ENCODE assay signal across 23 cellular contexts in genomic region chr10:73238990-73239566, GRCh38. TPM values are rescaled to one million over a fixed set of nuclear protein-coding genes. Genes with fewer than 3 reads are reported as not detected.
DNase-seq lines count a peak whose midpoint lies in the region; ATAC-seq, FAIRE-seq and TF ChIP-seq lines count a peak whose summit lies in the region.
"Had no signal": no experiment of that assay in that cellular context is flagged by ENCODE, and none has a peak within 500 bp of the region (broad histone marks: within the 10 kb centered on the region; RNA-seq: fewer than 3 reads in every experiment).

No MANE protein-coding gene starts in this region.

- H3K4me2 ChIP-seq in GM12878 (ENCODE audit: control insufficient read depth, insufficient read depth) (no peak overlapping the region), H1 (ENCODE audit: insufficient read depth in 1 of 2, low read depth in 2 of 2, low read length in 2 of 2) (no peak overlapping the region)
- H3K4me2 ChIP-seq: A549, BLaER1 had no signal

- no peak overlapping the region for H2BK120ac ChIP-seq in H1 (replicated peaks; ENCODE audit: low read depth, low read length)

- in situ Hi-C loops in GM12878 (cut with MboI), result no loop called here

- H3K27ac ChIP-seq in GM12878 (ENCODE audit: control insufficient read depth, insufficient read depth) (no peak overlapping the region), H1 (ENCODE audit: low read depth, low read length) (no peak overlapping the region)
- H3K27ac ChIP-seq: 22Rv1, A549, BLaER1 had no signal

- no peak overlapping the region for H3K23ac ChIP-seq in H1 (ENCODE audit: insufficient read length)

- H3K36me3 ChIP-seq in GM12878 (ENCODE audit: control insufficient read depth in 2 of 2, insufficient read depth in 2 of 2, low read length in 1 of 2) (peaks cover 1 to 24% of the 10 kb centered on the region in 2 experiments), H1 (ENCODE audit: control insufficient read depth in 2 of 4, insufficient read depth in 4 of 4, low read length in 3 of 4) (peaks cover 15 to 79% (median 44%) of the 10 kb centered on the region in 4 experiments)

- H3K9me3 ChIP-seq in GM12878 (replicated peaks; ENCODE audit: control insufficient read depth, insufficient read depth, low read length) (no peaks in the 10 kb centered on the region), H1 (ENCODE audit: insufficient read depth in 2 of 2, low read depth in 1 of 2, low read length in 1 of 2) (no peaks in the 10 kb centered on the region)
- H3K9me3 ChIP-seq: A549, BE2C, BLaER1, Caco-2 had no signal

- peaks cover 49% of the 10 kb centered on the region for H3K36me3 Mint-ChIP-seq in activated CD4-positive, alpha-beta T cell treated with anti-CD3 and anti-CD28 coated beads, Interleukin-2, amount 10 ng/mL, durations not matched to agents 7 days and 5 days (ENCODE audit: low read depth)
- peaks cover 31% of the 10 kb centered on the region for H3K36me3 Mint-ChIP-seq in activated naive CD8-positive, alpha-beta T cell treated with anti-CD3 and anti-CD28 coated beads for 36 hours
- H3K36me3 Mint-ChIP-seq in nephron progenitor cell (ENCODE audit: low read depth), result peaks cover 58% of the 10 kb centered on the region

- no peak overlapping the region for H3K14ac ChIP-seq in H1 (ENCODE audit: insufficient read length)

- H4K91ac ChIP-seq in H1 (replicated peaks; ENCODE audit: insufficient read length, low read length), result no peak overlapping the region

- WGBS in GM12878 (ENCODE audit: insufficient coverage, insufficient replicate concordance, low lambda C conversion rate, missing lambda C conversion rate), result 92% methylated on average over 5 of the region's 5 CpGs
- 88% methylated on average over 5 of the region's 5 CpGs; no CpG with 5 or more reads in 1 of the 2 experiments for WGBS in H1 (ENCODE audit: extremely low coverage in 1 of 2, insufficient coverage in 1 of 2, insufficient read length in 1 of 2, insufficient replicate concordance in 2 of 2, low coverage in 1 of 2, low lambda C conversion rate in 2 of 2, missing lambda C conversion rate in 1 of 2), 2 experiments

- no peak for FAIRE-seq in GM12878 (lab: Jason Lieb, UNC)
- FAIRE-seq in H1 (lab: Jason Lieb, UNC), result no peak
- FAIRE-seq: A549, D721Med, G401.6, GM19239 had no signal

- H2AK5ac ChIP-seq in H1 (ENCODE audit: low read depth, low read length), result no peak overlapping the region

- no peak overlapping the region for H3K4ac ChIP-seq in H1 (replicated peaks; ENCODE audit: insufficient read length, low read depth, low read length)

- no peaks in the 10 kb centered on the region for H3K27me3 ChIP-seq in GM12878 (replicated peaks in 1 of 2; ENCODE audit: control insufficient read depth in 2 of 2, insufficient read depth in 2 of 2, low read length in 1 of 2)
- no peaks in the 10 kb centered on the region for H3K27me3 ChIP-seq in H1 (replicated peaks in 1 of 4; ENCODE audit: control insufficient read depth in 3 of 4, extremely low read depth in 1 of 4, insufficient read depth in 3 of 4, low read length in 3 of 4)
- H3K27me3 ChIP-seq: BE2C, BLaER1 had no signal

- DNase-seq in activated CD4-positive, alpha-beta T cell treated with anti-CD3 and anti-CD28 coated beads, Interleukin-2, amount 10 ng/mL, durations not matched to agents 7 days and 5 days, result no peak
- no peak for DNase-seq in activated CD4-positive, alpha-beta T cell treated with anti-CD3 and anti-CD28 coated beads for 4 hours
- DNase-seq in GM12878 (ENCODE audit: low read depth, low spot score) (no peak), H1 (ENCODE audit: low read depth in 1 of 2, low spot score in 2 of 2) (no peak), nephron progenitor cell (no peak)
- DNase-seq in activated naive CD8-positive, alpha-beta T cell treated with anti-CD3 and anti-CD28 coated beads for 36 hours, result no peak
- DNase-seq: BE2C; C1 segment of cervical spinal cord; Caco-2; Calu3; CD4-positive, alpha-beta memory T cell; CD4-positive, CD25-positive, alpha-beta regulatory T cell; CD8-positive, alpha-beta memory T cell; DMS79 treated with DMSO at 0.1 percent for 48 hours; GF-D8 had no signal

- CTCF ChIA-PET in activated CD4-positive, alpha-beta T cell treated with anti-CD3 and anti-CD28 coated beads, Interleukin-2, amount 10 ng/mL, durations not matched to agents 7 days and 5 days (lab: Charles Lee), result interaction anchor here (0.6 kb wide), 1 partner anchor 11 kb away, joined by 4 read pairs; no protein-coding TSS in a partner anchor
- CTCF ChIA-PET in GM12878 (lab: Yijun Ruan, JAX), result no interaction called here
- CTCF ChIA-PET in H1 (lab: Charles Lee; ENCODE audit: partially characterized antibody), result no interaction called here

- no peaks in the 10 kb centered on the region for H3K79me1 ChIP-seq in H1 (ENCODE audit: low read depth, low read length)

- TF ChIP-seq POLR2A in GM12878 (IDR thresholded peaks at IDR 0.05; ENCODE audit: low read depth, low read length), result no peak
- no peak for TF ChIP-seq POLR2A in H1 (IDR thresholded peaks at IDR 0.05; ENCODE audit: control extremely low read depth in 1 of 2, low read depth in 2 of 2, low read length in 2 of 2)

- no peaks in the 10 kb centered on the region for H3K27me3 Mint-ChIP-seq in activated CD4-positive, alpha-beta T cell treated with anti-CD3 and anti-CD28 coated beads, Interleukin-2, amount 10 ng/mL, durations not matched to agents 7 days and 5 days
- H3K27me3 Mint-ChIP-seq in activated naive CD8-positive, alpha-beta T cell treated with anti-CD3 and anti-CD28 coated beads for 36 hours, result no peaks in the 10 kb centered on the region
- no peaks in the 10 kb centered on the region for H3K27me3 Mint-ChIP-seq in nephron progenitor cell (ENCODE audit: low read depth, poor library complexity)
- H3K27me3 Mint-ChIP-seq: CD4-positive, alpha-beta memory T cell; CD4-positive, CD25-positive, alpha-beta regulatory T cell; CD8-positive, alpha-beta memory T cell had no signal

- RAD21 ChIA-PET in GM12878 (lab: Charles Lee; ENCODE audit: unreplicated experiment), result no interaction called here

- no TSS peak for BruUV-seq in GM12878 (replicated peaks; lab: Mats Ljungman, UMichigan)

- H2AFZ ChIP-seq in GM12878 (ENCODE audit: control insufficient read depth, low read depth, low read length), result no peak overlapping the region
- no peak overlapping the region for H2AFZ ChIP-seq in H1 (ENCODE audit: low read length)

- intact Hi-C loops in GM12878 (cut with micrococcal nuclease; ENCODE audit: unreplicated experiment), result no loop called here

- H2BK15ac ChIP-seq in H1 (ENCODE audit: low read length), result no peak overlapping the region

- no peaks in the 10 kb centered on the region for H3K23me2 ChIP-seq in H1 (ENCODE audit: low read depth, low read length)

- no peak overlapping the region for H4K5ac ChIP-seq in H1 (ENCODE audit: insufficient read length, low read depth, low read length)

- ATAC-seq in GM12878, result no peak
- no peak for ATAC-seq in SK-N-SH treated with all-trans-retinoic acid at 6 μM for 48 hours
- ATAC-seq: A549 had no signal

- no peak for TF ChIP-seq CTCF in GM12878 (IDR thresholded peaks at IDR 0.05 in 2 of 3, conservative IDR thresholded peaks at IDR 0.05 in 1 of 3; ENCODE audit: control insufficient read depth in 2 of 3, extremely low read depth in 1 of 3, insufficient read depth in 1 of 3, low read depth in 3 of 3, low read length in 3 of 3)
- no peak for TF ChIP-seq CTCF in H1 (IDR thresholded peaks at IDR 0.05; ENCODE audit: control extremely low read depth in 1 of 3, insufficient read depth in 1 of 3, low read depth in 1 of 3, low read length in 3 of 3)
- no peak for TF ChIP-seq CTCF in nephron progenitor cell (IDR thresholded peaks at IDR 0.05)

- SMC1A ChIA-PET in GM12878 (lab: Charles Lee; ENCODE audit: uncharacterized antibody, unreplicated experiment), result no interaction called here

- TF ChIP-seq RAD21 in GM12878 (IDR thresholded peaks at IDR 0.05; ENCODE audit: insufficient read depth, low read depth, low read length), result no peak
- TF ChIP-seq RAD21 in H1 (IDR thresholded peaks at IDR 0.05 in 1 of 2, conservative IDR thresholded peaks at IDR 0.05 in 1 of 2; ENCODE audit: low read depth in 2 of 2, low read length in 2 of 2), result no peak

- no peak overlapping the region for H2BK5ac ChIP-seq in H1 (ENCODE audit: low read depth, low read length)

- H3K4me1 ChIP-seq in GM12878 (ENCODE audit: control insufficient read depth, insufficient read depth, low read length), result no peaks in the 10 kb centered on the region
- no peaks in the 10 kb centered on the region for H3K4me1 ChIP-seq in H1 (replicated peaks in 1 of 4; ENCODE audit: control insufficient read depth in 3 of 4, insufficient read depth in 4 of 4, low read length in 3 of 4)
- H3K4me1 ChIP-seq: BE2C, Caco-2 had no signal

- no peak overlapping the region for H3K4me3 ChIP-seq in GM12878
- H3K4me3 ChIP-seq in H1 (ENCODE audit: extremely low read depth in 1 of 4, insufficient read depth in 2 of 4, low read depth in 3 of 4, low read length in 4 of 4), result no peak overlapping the region
- H3K4me3 ChIP-seq: A549, BLaER1 had no signal

- H3K4me3 Mint-ChIP-seq in activated CD4-positive, alpha-beta T cell treated with anti-CD3 and anti-CD28 coated beads, Interleukin-2, amount 10 ng/mL, durations not matched to agents 7 days and 5 days, result no peak overlapping the region
- no peak overlapping the region for H3K4me3 Mint-ChIP-seq in activated naive CD8-positive, alpha-beta T cell treated with anti-CD3 and anti-CD28 coated beads for 36 hours
- no peak overlapping the region for H3K4me3 Mint-ChIP-seq in nephron progenitor cell
- H3K4me3 Mint-ChIP-seq: CD14-positive monocyte; CD4-positive, alpha-beta memory T cell; CD4-positive, CD25-positive, alpha-beta regulatory T cell; CD8-positive, alpha-beta memory T cell had no signal

- H3K18ac ChIP-seq in H1 (ENCODE audit: extremely low read depth, low read length), result no peak overlapping the region

- peak overlapping the region; percentile 9 for H3K27ac Mint-ChIP-seq in activated CD4-positive, alpha-beta T cell treated with anti-CD3 and anti-CD28 coated beads, Interleukin-2, amount 10 ng/mL, durations not matched to agents 7 days and 5 days
- no peak overlapping the region for H3K27ac Mint-ChIP-seq in activated naive CD8-positive, alpha-beta T cell treated with anti-CD3 and anti-CD28 coated beads for 36 hours
- H3K27ac Mint-ChIP-seq in nephron progenitor cell, result no peak overlapping the region
- H3K27ac Mint-ChIP-seq: CD14-positive monocyte had no signal

- POLR2A ChIA-PET in activated CD4-positive, alpha-beta T cell treated with anti-CD3 and anti-CD28 coated beads, Interleukin-2, amount 10 ng/mL, durations not matched to agents 7 days and 5 days (lab: Charles Lee), result interaction anchor here (0.8 kb wide), 1 partner anchor 8 kb away, joined by 3 read pairs; the partner anchor contains the start of gene DNAJC9
- POLR2A ChIA-PET in GM12878 (lab: Charles Lee) (interaction anchor here (0.7 kb wide), 1 partner anchor 41 kb away, joined by 3 read pairs; no protein-coding TSS in a partner anchor), H1 (lab: Charles Lee; ENCODE audit: partially characterized antibody) (interaction anchor here (1.0 to 5.8 kb wide), 6 partner anchors 8 to 104 kb away, joined by 3 to 45 read pairs (median 6); partner anchors contain the start of genes DNAJC9 and MRPS16)

- H4K8ac ChIP-seq in H1 (ENCODE audit: extremely low read depth, insufficient read depth, low read length), result no peak overlapping the region

- no peak overlapping the region for H3K9ac ChIP-seq in GM12878 (ENCODE audit: control insufficient read depth, insufficient read depth, low read length)
- no peak overlapping the region for H3K9ac ChIP-seq in H1 (replicated peaks in 1 of 4; ENCODE audit: extremely low read depth in 1 of 4, low read depth in 3 of 4, low read length in 3 of 4)
- H3K9ac ChIP-seq: BLaER1 had no signal

- H3K9me3 Mint-ChIP-seq in activated CD4-positive, alpha-beta T cell treated with anti-CD3 and anti-CD28 coated beads, Interleukin-2, amount 10 ng/mL, durations not matched to agents 7 days and 5 days, result no peaks in the 10 kb centered on the region
- no peaks in the 10 kb centered on the region for H3K9me3 Mint-ChIP-seq in activated naive CD8-positive, alpha-beta T cell treated with anti-CD3 and anti-CD28 coated beads for 36 hours
- no peaks in the 10 kb centered on the region for H3K9me3 Mint-ChIP-seq in nephron progenitor cell
- H3K9me3 Mint-ChIP-seq: CD14-positive monocyte; CD4-positive, alpha-beta memory T cell; CD4-positive, CD25-positive, alpha-beta regulatory T cell; CD8-positive, alpha-beta memory T cell had no signal

- H3K79me2 ChIP-seq in GM12878 (ENCODE audit: control insufficient read depth, insufficient read depth, low read length) (peaks cover 11% of the 10 kb centered on the region), H1 (ENCODE audit: control insufficient read depth in 1 of 2, insufficient read depth in 2 of 2, low read length in 2 of 2) (peaks cover under 1 to 4% of the 10 kb centered on the region in 2 experiments; a peak in 1 of 4 replicates)

- no peak overlapping the region for H2BK12ac ChIP-seq in H1 (ENCODE audit: low read depth, low read length)

- peaks cover 26% of the 10 kb centered on the region for H3K4me1 Mint-ChIP-seq in activated CD4-positive, alpha-beta T cell treated with anti-CD3 and anti-CD28 coated beads, Interleukin-2, amount 10 ng/mL, durations not matched to agents 7 days and 5 days
- H3K4me1 Mint-ChIP-seq in activated naive CD8-positive, alpha-beta T cell treated with anti-CD3 and anti-CD28 coated beads for 36 hours, result peaks cover 17% of the 10 kb centered on the region
- H3K4me1 Mint-ChIP-seq in nephron progenitor cell, result peaks cover 7% of the 10 kb centered on the region

- H2BK20ac ChIP-seq in H1 (ENCODE audit: low read length), result no peak overlapping the region

- no peak overlapping the region for H3K56ac ChIP-seq in H1 (replicated peaks; ENCODE audit: insufficient read length, low read depth, low read length)

- no peak for TF ChIP-seq EP300 in GM12878 (IDR thresholded peaks at IDR 0.05; ENCODE audit: borderline replicate concordance in 1 of 2, control insufficient read depth in 1 of 2, low read depth in 2 of 2, low read length in 2 of 2)
- no peak for TF ChIP-seq EP300 in H1 (IDR thresholded peaks at IDR 0.05; ENCODE audit: borderline replicate concordance in 1 of 2, low read depth in 2 of 2, low read length in 2 of 2)

- H4K20me1 ChIP-seq in GM12878 (ENCODE audit: control insufficient read depth, insufficient read depth) (no peaks in the 10 kb centered on the region), H1 (replicated peaks in 1 of 2; ENCODE audit: control insufficient read depth in 1 of 2, insufficient read depth in 2 of 2, low read length in 2 of 2) (peaks cover 2 to 4% of the 10 kb centered on the region in 2 experiments)
- H4K20me1 ChIP-seq: BLaER1 had no signal

RNA-seq across cellular contexts. Expression of gene DNAJC9, which starts 8.0 kb away (rescaled TPM):
- 10 to 100 TPM; 54.8 to 63.6 TPM for total RNA-seq in activated CD4-positive, alpha-beta T cell treated with anti-CD3 and anti-CD28 coated beads, Interleukin-2, amount 10 ng/mL, durations not matched to agents 7 days and 5 days
- total RNA-seq in GM12878 (2013; cell fraction: nucleolus; rRNA removed), result 83.2 and 90.8 TPM in 2 replicates
- total RNA-seq in GM12878 (2014; rRNA removed) (50.2 and 51.5 TPM in 2 replicates), GM12878 (2014; rRNA removed; fragmentation: Illumina TruSeq; extraction: Trizol) (46.3 and 51.2 TPM in 2 replicates), GM12878 (2021) (38.4 and 41.6 TPM in 2 replicates)
- polyA plus RNA-seq in GM12878 (2011; ENCODE audit: low read depth), result 20.1 TPM
- polyA plus RNA-seq in GM12878 (2011; rRNA removed) (33.6 and 40.6 TPM in 2 replicates), GM12878 (2014; fragmentation: Illumina TruSeq; extraction: Trizol) (42.0 and 43.6 TPM in 2 replicates), GM12878 (2014; fragmentation: Nextera tagmentation; extraction: Ambion mirVana) (10 to 100 TPM; 15.0 to 16.0 TPM), GM12878 (2014; rRNA removed) (35.7 and 38.2 TPM in 2 replicates), GM12878 (2016; fragmentation: Nextera tagmentation; extraction: Ambion mirVana) (10 to 100 TPM; 71.9 to 72.9 TPM), H1 (2011; rRNA removed) (22.9 and 26.0 TPM in 2 replicates)
- polyA plus RNA-seq in GM12878 (2011; cell fraction: cytosol; rRNA removed), result 26.8 and 28.1 TPM in 2 replicates
- polyA plus RNA-seq in GM12878 (2011; cell fraction: nucleus; rRNA removed), result 34.6 and 42.4 TPM in 2 replicates
- polyA plus RNA-seq in GM12878 (2012), result 16.9 and 21.9 TPM in 2 replicates
- 26.4 and 37.1 TPM in 2 replicates for polyA minus RNA-seq in GM12878 (2011; rRNA and poly(A)+ RNA removed)
- 9.8 and 12.8 TPM in 2 replicates for polyA minus RNA-seq in GM12878 (2011; cell fraction: cytosol; rRNA and poly(A)+ RNA removed)
- 20.8 and 35.8 TPM in 2 replicates for polyA minus RNA-seq in GM12878 (2011; cell fraction: nucleus; rRNA and poly(A)+ RNA removed)
- 29.2 and 32.2 TPM in 2 replicates for total RNA-seq in H1 (2021; fragmentation: NEBNext Ultra II Directional; extraction: Animal tissue kit (Norgen Biotek cat#: 25700))
- polyA plus RNA-seq in H1 (2011; cell fraction: cytosol; rRNA removed), result 29.0 TPM
- polyA plus RNA-seq in H1 (2011; cell fraction: nucleus; rRNA removed), result 17.8 TPM
- polyA plus RNA-seq in H1 (2012, experiment 1 of 2), result 23.9 to 35.0 TPM (median 26.1 TPM) in 4 replicates
- 4.2 TPM for polyA plus RNA-seq in H1 (2012, experiment 2 of 2)
- 21.6 TPM for polyA plus RNA-seq in H1 (2013, experiment 1 of 2)
- 21.3 TPM for polyA plus RNA-seq in H1 (2013, experiment 2 of 2)
- 19.0 and 20.3 TPM in 2 replicates for polyA minus RNA-seq in H1 (2011; rRNA and poly(A)+ RNA removed)
- 12.8 TPM for polyA minus RNA-seq in H1 (2011; cell fraction: cytosol; rRNA and poly(A)+ RNA removed)
- polyA minus RNA-seq in H1 (2011; cell fraction: nucleus; rRNA and poly(A)+ RNA removed), result 34.4 TPM
- total RNA-seq in activated naive CD8-positive, alpha-beta T cell treated with anti-CD3 and anti-CD28 coated beads for 36 hours, result 10 to 100 TPM; 65.0 to 65.5 TPM

RNA-seq across cellular contexts. Expression of gene MRPS16, which starts 13.4 kb away (rescaled TPM):
- total RNA-seq in activated CD4-positive, alpha-beta T cell treated with anti-CD3 and anti-CD28 coated beads, Interleukin-2, amount 10 ng/mL, durations not matched to agents 7 days and 5 days, result 10 to 100 TPM; 91.3 to 95.4 TPM
- total RNA-seq in GM12878 (2013; cell fraction: nucleolus; rRNA removed), result 50.5 and 55.1 TPM in 2 replicates
- total RNA-seq in GM12878 (2014; rRNA removed) (107 and 111 TPM in 2 replicates), GM12878 (2014; rRNA removed; fragmentation: Illumina TruSeq; extraction: Trizol) (87.6 and 93.9 TPM in 2 replicates), GM12878 (2021) (160 and 170 TPM in 2 replicates)
- 24.7 TPM for polyA plus RNA-seq in GM12878 (2011; ENCODE audit: low read depth)
- polyA plus RNA-seq in GM12878 (2011; rRNA removed) (86.2 and 86.9 TPM in 2 replicates), GM12878 (2014; fragmentation: Illumina TruSeq; extraction: Trizol) (69.4 and 75.3 TPM in 2 replicates), GM12878 (2014; fragmentation: Nextera tagmentation; extraction: Ambion mirVana) (10 to 100 TPM; 43.4 to 98.5 TPM), GM12878 (2014; rRNA removed) (122 and 133 TPM in 2 replicates), GM12878 (2016; fragmentation: Nextera tagmentation; extraction: Ambion mirVana) (100 to 1,000 TPM; 269 to 285 TPM), H1 (2011; rRNA removed) (203 and 213 TPM in 2 replicates)
- polyA plus RNA-seq in GM12878 (2011; cell fraction: cytosol; rRNA removed), result 124 and 128 TPM in 2 replicates
- 48.8 and 52.3 TPM in 2 replicates for polyA plus RNA-seq in GM12878 (2011; cell fraction: nucleus; rRNA removed)
- polyA plus RNA-seq in GM12878 (2012), result 57.0 and 76.9 TPM in 2 replicates
- polyA minus RNA-seq in GM12878 (2011; rRNA and poly(A)+ RNA removed), result 53.6 and 69.3 TPM in 2 replicates
- polyA minus RNA-seq in GM12878 (2011; cell fraction: cytosol; rRNA and poly(A)+ RNA removed), result 29.8 and 34.7 TPM in 2 replicates
- polyA minus RNA-seq in GM12878 (2011; cell fraction: nucleus; rRNA and poly(A)+ RNA removed), result 20.6 and 31.1 TPM in 2 replicates
- 125 TPM in 2 replicates for total RNA-seq in H1 (2021; fragmentation: NEBNext Ultra II Directional; extraction: Animal tissue kit (Norgen Biotek cat#: 25700))
- 135 TPM for polyA plus RNA-seq in H1 (2011; cell fraction: cytosol; rRNA removed)
- 92.9 TPM for polyA plus RNA-seq in H1 (2011; cell fraction: nucleus; rRNA removed)
- polyA plus RNA-seq in H1 (2012, experiment 1 of 2), result 116 to 158 TPM (median 148 TPM) in 4 replicates
- polyA plus RNA-seq in H1 (2012, experiment 2 of 2), result 94.8 TPM
- 77.2 TPM for polyA plus RNA-seq in H1 (2013, experiment 1 of 2)
- polyA plus RNA-seq in H1 (2013, experiment 2 of 2), result 77.0 TPM
- 90.6 and 108 TPM in 2 replicates for polyA minus RNA-seq in H1 (2011; rRNA and poly(A)+ RNA removed)
- 71.6 TPM for polyA minus RNA-seq in H1 (2011; cell fraction: cytosol; rRNA and poly(A)+ RNA removed)
- 37.8 TPM for polyA minus RNA-seq in H1 (2011; cell fraction: nucleus; rRNA and poly(A)+ RNA removed)
- 100 to 1,000 TPM; 143 to 155 TPM for total RNA-seq in activated naive CD8-positive, alpha-beta T cell treated with anti-CD3 and anti-CD28 coated beads for 36 hours
